In genomic region chr21:35050348-35051286, GRCh38 we compare ENCODE assay signal across 9 cellular contexts. TPM values are rescaled to one million over a fixed set of nuclear protein-coding genes. Genes with fewer than 3 reads are reported as not detected.
A peak's percentile ranks its signal among the peaks of the same experiment; 100 is the strongest.
DNase-seq lines count a peak whose midpoint lies in the region; ATAC-seq, FAIRE-seq and TF ChIP-seq lines count a peak whose summit lies in the region.
"Had no signal": no experiment of that assay in that cellular context is flagged by ENCODE, and none has a peak within 500 bp of the region (broad histone marks: within the 10 kb centered on the region; RNA-seq: fewer than 3 reads in every experiment).

No MANE protein-coding gene starts in this region.

- H3K9ac ChIP-seq in K562 (ENCODE audit: insufficient read depth in 1 of 2, low read depth in 2 of 2, low read length in 2 of 2) (peak overlapping the region; percentile 50 to 81; a peak in 3 of 4 replicates), rectal smooth muscle tissue (ENCODE audit: low read length) (no peak overlapping the region)

- H3K27me3 ChIP-seq in K562 (ENCODE audit: control insufficient read depth in 2 of 2, insufficient read depth in 2 of 2, low read length in 2 of 2) = no peaks in the 10 kb centered on the region
- no peaks in the 10 kb centered on the region for H3K27me3 ChIP-seq in rectal smooth muscle tissue (ENCODE audit: control insufficient read depth, insufficient read depth, low read length)

- TF ChIP-seq POLR2A in GM12891 (IDR thresholded peaks at IDR 0.05; ENCODE audit: low read depth, low read length) (no peak), K562 (conservative IDR thresholded peaks at IDR 0.05) (no peak)

- ATAC-seq in K562 (peak; percentile 45), GM18909 (IDR thresholded peaks at IDR 0.05; ENCODE audit: poor library complexity, unreplicated experiment) (no peak), GM21526 (IDR thresholded peaks at IDR 0.05; ENCODE audit: low FRiP score, unreplicated experiment) (no peak)

- POLR2A ChIA-PET in K562 (lab: Yijun Ruan, JAX) = interaction anchor here (0.6 to 2.0 kb wide), 9 partner anchors 9 to 1426 kb away, joined by 3 to 9 read pairs (median 3); no protein-coding TSS in a partner anchor

- TF ChIP-seq RAD21 in K562 (CRISPR knock-in tag; conservative IDR thresholded peaks at IDR 0.05 in 1 of 2, IDR thresholded peaks at IDR 0.05 in 1 of 2) = no peak

- peak overlapping the region; percentile 70 for H3K27ac ChIP-seq in K562 (ENCODE audit: extremely low read depth, low read depth, low read length)
- peak overlapping the region; percentile 53 for H3K27ac ChIP-seq in rectal smooth muscle tissue (ENCODE audit: low read depth, low read length)

- H3K9me3 ChIP-seq in K562 (replicated peaks; ENCODE audit: control insufficient read depth, insufficient read depth, low read depth, low read length) = no peaks in the 10 kb centered on the region

- CTCF ChIA-PET in K562 (lab: Yijun Ruan, JAX; ENCODE audit: low intra/inter-chr PET ratio) = interaction anchor here (1.2 kb wide), 1 partner anchor 349 kb away, joined by 3 read pairs; no protein-coding TSS in a partner anchor

- H3K36me3 ChIP-seq in K562 (ENCODE audit: control insufficient read depth, insufficient read depth, low read length) (peaks cover 4% of the 10 kb centered on the region; the same call in 1 of the 3 replicates), rectal smooth muscle tissue (ENCODE audit: control insufficient read depth, insufficient read depth, low read length) (no peaks in the 10 kb centered on the region)

- no peak overlapping the region for H3K4me3 ChIP-seq in K562
- no peak overlapping the region for H3K4me3 ChIP-seq in rectal smooth muscle tissue (ENCODE audit: low read length)

- DNase-seq in GM12891 (ENCODE audit: insufficient read length, low spot score) = no peak
- DNase-seq in LHCN-M2 (ENCODE audit: low read depth) = peak; percentile 84
- DNase-seq in K562 (ENCODE audit: extremely low read depth in 1 of 4, low spot score in 3 of 4) = peak in 3 of 4 experiments; percentile 37 to 48 (median 42)
- DNase-seq in hepatic stellate cell (ENCODE audit: low spot score) = no peak
- DNase-seq in NCI-H526 treated with DMSO at 0.1 percent for 48 hours (lab: John Stamatoyannopoulos, UW) = no peak
- DNase-seq: NCI-H1436 had no signal

- H4K20me1 ChIP-seq in K562 (replicated peaks; ENCODE audit: control insufficient read depth, insufficient read depth, low read length) = no peaks in the 10 kb centered on the region

- H3K4me1 ChIP-seq in K562 (replicated peaks in 1 of 2; ENCODE audit: control insufficient read depth in 2 of 2, insufficient read depth in 2 of 2, low read length in 2 of 2) = peaks cover 18 to 50% of the 10 kb centered on the region in 2 experiments
- peaks cover 25% of the 10 kb centered on the region for H3K4me1 ChIP-seq in rectal smooth muscle tissue (ENCODE audit: control insufficient read depth, insufficient read depth, low read length)

- no peak for TF ChIP-seq EP300 in K562 (IDR thresholded peaks at IDR 0.05; ENCODE audit: low read length)

- no peaks in the 10 kb centered on the region for H3K9me1 ChIP-seq in K562 (ENCODE audit: control insufficient read depth, insufficient read depth, low read length)

- in situ Hi-C loops in K562 (cut with MboI) = no loop called here

- no peak for TF ChIP-seq CTCF in K562 (IDR thresholded peaks at IDR 0.05 in 2 of 3, conservative IDR thresholded peaks at IDR 0.05 in 1 of 3; ENCODE audit: insufficient read depth in 2 of 3, low read depth in 1 of 3, low read length in 3 of 3)

- WGBS in K562 (ENCODE audit: insufficient coverage, low coverage, missing lambda C conversion rate) = 72% methylated on average over 15 of the region's 15 CpGs

- peak; percentile 75 for FAIRE-seq in GM12891 (lab: Jason Lieb, UNC)
- no peak for FAIRE-seq in K562 (lab: Jason Lieb, UNC)

- BruUV-seq in K562 (replicated peaks; lab: Mats Ljungman, UMichigan) = no TSS peak

- intact Hi-C loops in K562 (cut with micrococcal nuclease) = loop anchor here (2.0 to 10.0 kb wide), 8 partner anchors 56 to 454 kb away; no protein-coding TSS in a partner anchor

- peak overlapping the region; percentile 95 for H2AFZ ChIP-seq in K562 (ENCODE audit: low read depth, low read length)

- peaks cover 34% of the 10 kb centered on the region for H3K79me2 ChIP-seq in K562 (ENCODE audit: control insufficient read depth, insufficient read depth, low read length)

- H3K4me2 ChIP-seq in K562 (ENCODE audit: insufficient read depth, low read length) = peak overlapping the region; percentile 70; the same call in 1 of the 2 replicates

TF ChIP-seq in GM12891, 5 proteins besides CTCF, POLR2A, EP300 and RAD21:
- TF ChIP-seq POU2F2 (IDR thresholded peaks at IDR 0.05; ENCODE audit: low read depth, low read length) (peak; percentile 52; the same call in 1 of the 2 replicates), TAF1 (IDR thresholded peaks at IDR 0.05; ENCODE audit: low read depth, low read length) (no peak), SPI1 (IDR thresholded peaks at IDR 0.05; ENCODE audit: low read depth, low read length) (peak; percentile 97), POLR2AphosphoS5 (IDR thresholded peaks at IDR 0.05; ENCODE audit: low read depth, low read length) (no peak)

RNA-seq across cellular contexts. Expression of gene RUNX1, which starts 1.5 kb away (rescaled TPM):
- polyA plus RNA-seq in GM12891 (2012; ENCODE audit: low read depth, missing spikeins) = 16.1 TPM
- total RNA-seq in LHCN-M2 (2014; rRNA removed) (31.2 and 43.9 TPM in 2 replicates), K562 (2014; rRNA removed) (20.8 and 27.3 TPM in 2 replicates), K562 (2014; rRNA removed; fragmentation: Illumina TruSeq; extraction: Trizol) (13.8 TPM in 2 replicates), K562 (2015; rRNA removed; fragmentation: Illumina TruSeq; extraction: Trizol) (8.8 and 9.8 TPM in 2 replicates), K562 (2021) (62.2 and 68.6 TPM in 2 replicates)
- 29.7 TPM for polyA plus RNA-seq in LHCN-M2 (2012)
- total RNA-seq in K562 (2011; cell fraction: chromatin; rRNA removed; ENCODE audit: low replicate concordance) = 167 and 196 TPM in 2 replicates
- total RNA-seq in K562 (2011; cell fraction: nucleolus; rRNA removed) = 104 and 114 TPM in 2 replicates
- 135 and 188 TPM in 2 replicates for total RNA-seq in K562 (2011; cell fraction: nucleoplasm; rRNA removed)
- polyA plus RNA-seq in K562 (2011; rRNA removed) (15.9 and 17.8 TPM in 2 replicates), K562 (2014; fragmentation: Illumina TruSeq; extraction: Trizol) (22.7 and 26.7 TPM in 2 replicates), K562 (2014; fragmentation: Nextera tagmentation; extraction: Ambion mirVana) (1 to 10 TPM; 2.2 to 4.5 TPM), K562 (2014; rRNA removed) (20.1 and 30.6 TPM in 2 replicates)
- 7.6 and 12.6 TPM in 2 replicates for polyA plus RNA-seq in K562 (2011; cell fraction: cytosol; rRNA removed)
- polyA plus RNA-seq in K562 (2011; cell fraction: nucleus; rRNA removed) = 50.6 and 80.8 TPM in 2 replicates
- 19.4 and 60.9 TPM in 2 replicates for polyA plus RNA-seq in K562 (2012)
- polyA minus RNA-seq in K562 (2011; rRNA and poly(A)+ RNA removed) = 29.0 and 39.2 TPM in 2 replicates
- polyA minus RNA-seq in K562 (2011; cell fraction: cytosol; rRNA and poly(A)+ RNA removed) = 10.4 and 28.6 TPM in 2 replicates
- 119 and 149 TPM in 2 replicates for polyA minus RNA-seq in K562 (2011; cell fraction: nucleus; rRNA and poly(A)+ RNA removed)

Comparison
In these comparisons a context has a peak if more than half of its experiments do, and no peak if none do; other contexts are left out.
1. DNase-seq: peak in LHCN-M2 (single experiment) and K562 (3 of 4); none in GM12891 (single experiment), hepatic stellate cell (single experiment) and NCI-H526 treated with DMSO at 0.1 percent for 48 hours (single experiment).